27 cellular contexts compared by ENCODE assay signal in genomic region chr13:39918837-39919236, GRCh38.
DNase-seq lines count a peak whose midpoint lies in the region; ATAC-seq and TF ChIP-seq lines count a peak whose summit lies in the region.
"Had no signal": no experiment of that assay in that cellular context is flagged by ENCODE, and none has a peak within 500 bp of the region (broad histone marks: within the 10 kb centered on the region; RNA-seq: fewer than 3 reads in every experiment).

No MANE protein-coding gene starts in this region.

- WGBS in smooth muscle cell (ENCODE audit: low lambda C conversion rate): 88% methylated on average over 3 of the region's 3 CpGs

- no peak overlapping the region for H3K4me3 ChIP-seq in epithelial cell of esophagus (ENCODE audit: low read length)
- H3K4me3 ChIP-seq in smooth muscle cell: no peak overlapping the region
- H3K4me3 ChIP-seq: GM23338, left lung, thyroid gland had no signal

- no peaks in the 10 kb centered on the region for H3K4me1 Mint-ChIP-seq in activated naive CD4-positive, alpha-beta T cell treated with anti-CD3 and anti-CD28 coated beads for 36 hours (ENCODE audit: low read depth)
- H3K4me1 Mint-ChIP-seq: activated CD4-positive, alpha-beta T cell treated with anti-CD3 and anti-CD28 coated beads, Interleukin-2, amount 10 ng/mL, durations not matched to agents 24 days and 14 days; brain; CD8-positive, alpha-beta memory T cell; GM23338 had no signal

- peaks cover 10% of the 10 kb centered on the region for H3K9me3 ChIP-seq in smooth muscle cell (replicated peaks; ENCODE audit: low read depth)
- H3K9me3 ChIP-seq: thyroid gland had no signal

- ATAC-seq in GM18511 (IDR thresholded peaks at IDR 0.05; ENCODE audit: unreplicated experiment): no peak
- ATAC-seq: GM23338, left lung, PC-3, right cardiac atrium had no signal

- TF ChIP-seq CTCF in epithelial cell of esophagus (IDR thresholded peaks at IDR 0.05; ENCODE audit: insufficient read depth, low read depth, low read length, missing control alignments) (no peak), smooth muscle cell (IDR thresholded peaks at IDR 0.05; ENCODE audit: borderline replicate concordance, insufficient read depth, poor library complexity, severe bottlenecking) (no peak)

- peak overlapping the region; percentile 24 for H2AFZ ChIP-seq in smooth muscle cell (ENCODE audit: low read depth)
- H2AFZ ChIP-seq: GM23338 had no signal

- no peaks in the 10 kb centered on the region for H4K20me1 ChIP-seq in smooth muscle cell (ENCODE audit: low read depth)

- CTCF ChIA-PET in activated naive CD4-positive, alpha-beta T cell treated with anti-CD3 and anti-CD28 coated beads for 36 hours (lab: Charles Lee): no interaction called here

- intact Hi-C loops in activated naive CD4-positive, alpha-beta T cell treated with anti-CD3 and anti-CD28 coated beads for 36 hours (cut with micrococcal nuclease): no loop called here

- no peak overlapping the region for H3K27ac Mint-ChIP-seq in activated naive CD4-positive, alpha-beta T cell treated with anti-CD3 and anti-CD28 coated beads for 36 hours
- H3K27ac Mint-ChIP-seq: activated CD4-positive, alpha-beta T cell treated with anti-CD3 and anti-CD28 coated beads, Interleukin-2, amount 10 ng/mL, durations not matched to agents 24 days and 14 days; brain; CD8-positive, alpha-beta memory T cell; GM23338 had no signal

- no peak overlapping the region for H3K4me2 ChIP-seq in smooth muscle cell
- H3K4me2 ChIP-seq: GM23338 had no signal

- no peak overlapping the region for H3K9ac ChIP-seq in smooth muscle cell (ENCODE audit: low read depth)

- no peak overlapping the region for H3K4me3 Mint-ChIP-seq in activated naive CD4-positive, alpha-beta T cell treated with anti-CD3 and anti-CD28 coated beads for 36 hours
- H3K4me3 Mint-ChIP-seq: activated CD4-positive, alpha-beta T cell treated with anti-CD3 and anti-CD28 coated beads, Interleukin-2, amount 10 ng/mL, durations not matched to agents 24 days and 14 days; activated T-cell treated with anti-CD3 and anti-CD28 coated beads, Interleukin-2, amount 50 U/mL, for 4 hours; brain; CD8-positive, alpha-beta memory T cell; GM23338 had no signal

- no peaks in the 10 kb centered on the region for H3K4me1 ChIP-seq in smooth muscle cell (ENCODE audit: low read depth)
- H3K4me1 ChIP-seq: left lung, thyroid gland had no signal

- peaks cover 2% of the 10 kb centered on the region for H3K27me3 Mint-ChIP-seq in activated naive CD4-positive, alpha-beta T cell treated with anti-CD3 and anti-CD28 coated beads for 36 hours (ENCODE audit: low read depth)
- H3K27me3 Mint-ChIP-seq: brain had no signal

- H3K27me3 ChIP-seq in smooth muscle cell (ENCODE audit: low read depth): no peaks in the 10 kb centered on the region
- H3K27me3 ChIP-seq: left lung, thyroid gland had no signal

- H3K9me3 Mint-ChIP-seq in activated naive CD4-positive, alpha-beta T cell treated with anti-CD3 and anti-CD28 coated beads for 36 hours: peaks cover 4% of the 10 kb centered on the region

- H3K79me2 ChIP-seq in smooth muscle cell (ENCODE audit: low read depth): no peaks in the 10 kb centered on the region

- no peak overlapping the region for H3K27ac ChIP-seq in smooth muscle cell (ENCODE audit: low read depth)
- H3K27ac ChIP-seq: left lung, thyroid gland had no signal

- peaks cover 7% of the 10 kb centered on the region for H3K36me3 ChIP-seq in smooth muscle cell (ENCODE audit: low read depth)
- H3K36me3 ChIP-seq: left lung, thyroid gland had no signal

- DNase-seq in activated naive CD4-positive, alpha-beta T cell treated with anti-CD3 and anti-CD28 coated beads for 36 hours: peak; percentile 12
- DNase-seq in activated naive CD4-positive, alpha-beta T cell (lab: John Stamatoyannopoulos, UW): no peak
- DNase-seq in MV-4-11 (lab: John Stamatoyannopoulos, UW) (peak; percentile 66), epithelial cell of esophagus (ENCODE audit: low read depth) (peak; percentile 73), smooth muscle cell (lab: John Stamatoyannopoulos, UW; ENCODE audit: unreplicated experiment) (no peak), SHP77 (lab: John Stamatoyannopoulos, UW) (no peak)
- DNase-seq: ACHN; activated CD4-positive, alpha-beta T cell treated with anti-CD3 and anti-CD28 coated beads, Interleukin-2, amount 10 ng/mL, durations not matched to agents 24 days and 14 days; activated T-cell treated with anti-CD3 and anti-CD28 coated beads, Interleukin-2, amount 50 U/mL, for 4 hours; amniotic stem cell; CD8-positive, alpha-beta memory T cell; DMS 273 treated with DMSO at 0.1 percent for 48 hours; head of caudate nucleus; IMR-90; islet precursor cell; left lung; NCI-H1105; NCI-H187 treated with DMSO at 0.1 percent for 48 hours; NCI-H2171 treated with DMSO at 0.1 percent for 48 hours; NCI-H524; PC-3; right cardiac atrium; stimulated activated CD8-positive, alpha-beta memory T cell treated with anti-CD3 and anti-CD28 coated beads, Interleukin-4, amount 100 ng/mL, for 48 hours; thyroid gland had no signal

- H3F3A ChIP-seq in smooth muscle cell (ENCODE audit: low read depth): no peaks in the 10 kb centered on the region

- H3K36me3 Mint-ChIP-seq in activated naive CD4-positive, alpha-beta T cell treated with anti-CD3 and anti-CD28 coated beads for 36 hours (ENCODE audit: low read depth): peaks cover 3% of the 10 kb centered on the region
- H3K36me3 Mint-ChIP-seq: brain had no signal

Comparison
In these comparisons a context has a peak if more than half of its experiments do, and no peak if none do; other contexts are left out.
1. DNase-seq: peak in activated naive CD4-positive, alpha-beta T cell treated with anti-CD3 and anti-CD28 coated beads for 36 hours (single experiment), MV-4-11 (single experiment) and epithelial cell of esophagus (single experiment); none in activated naive CD4-positive, alpha-beta T cell (0 of 4), smooth muscle cell (single experiment) and SHP77 (0 of 2).